1 cellular context compared by ENCODE assay signal in the genomic region with DNA sequence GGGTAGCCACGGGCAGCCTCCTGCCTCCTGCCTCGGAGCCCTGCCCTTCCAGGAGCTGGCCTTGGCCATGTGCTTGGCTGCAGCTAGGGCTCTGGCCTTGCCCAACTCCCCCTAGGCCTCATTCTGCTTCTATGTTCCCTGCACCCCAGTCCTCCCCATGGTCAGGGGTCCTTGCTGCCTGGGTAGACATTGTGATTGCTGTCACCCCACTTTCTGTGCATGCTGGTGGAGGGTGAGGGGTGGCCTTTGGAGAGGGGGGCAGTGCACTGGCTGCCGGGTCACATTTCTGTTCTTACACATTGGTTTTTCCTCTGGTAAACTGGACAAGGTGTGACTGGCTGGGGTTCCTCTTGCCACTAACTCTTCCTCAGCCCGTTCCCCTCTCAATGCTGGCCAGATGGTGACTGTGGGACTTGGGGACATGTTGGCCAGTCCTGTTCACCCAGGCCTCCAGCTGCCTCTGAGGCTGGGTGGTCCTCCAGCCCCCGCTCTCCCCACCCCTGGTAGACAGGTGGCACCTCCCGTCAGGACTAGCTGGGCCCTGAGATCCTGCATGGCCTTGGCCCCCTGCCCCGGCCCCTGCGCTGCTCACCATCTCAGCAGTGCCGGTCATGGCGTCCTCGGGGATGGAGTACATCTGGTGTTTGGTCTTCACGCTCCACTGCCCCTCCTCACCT.
TF ChIP-seq lines count a peak whose summit lies in the region.

No MANE protein-coding gene starts in this region.

TF ChIP-seq in HepG2, 621 proteins besides CTCF, POLR2A, EP300 and RAD21:
- peak; percentile 31; the same call in 1 of the 2 replicates for TF ChIP-seq ZFX (CRISPR knock-in tag; IDR thresholded peaks at IDR 0.05; ENCODE audit: low read depth)
- peak; percentile 51 for TF ChIP-seq ZNF687 (CRISPR knock-in tag; IDR thresholded peaks at IDR 0.05)
- TF ChIP-seq ARNTL (CRISPR knock-in tag; IDR thresholded peaks at IDR 0.05), result no peak
- TF ChIP-seq, protein P1, sequence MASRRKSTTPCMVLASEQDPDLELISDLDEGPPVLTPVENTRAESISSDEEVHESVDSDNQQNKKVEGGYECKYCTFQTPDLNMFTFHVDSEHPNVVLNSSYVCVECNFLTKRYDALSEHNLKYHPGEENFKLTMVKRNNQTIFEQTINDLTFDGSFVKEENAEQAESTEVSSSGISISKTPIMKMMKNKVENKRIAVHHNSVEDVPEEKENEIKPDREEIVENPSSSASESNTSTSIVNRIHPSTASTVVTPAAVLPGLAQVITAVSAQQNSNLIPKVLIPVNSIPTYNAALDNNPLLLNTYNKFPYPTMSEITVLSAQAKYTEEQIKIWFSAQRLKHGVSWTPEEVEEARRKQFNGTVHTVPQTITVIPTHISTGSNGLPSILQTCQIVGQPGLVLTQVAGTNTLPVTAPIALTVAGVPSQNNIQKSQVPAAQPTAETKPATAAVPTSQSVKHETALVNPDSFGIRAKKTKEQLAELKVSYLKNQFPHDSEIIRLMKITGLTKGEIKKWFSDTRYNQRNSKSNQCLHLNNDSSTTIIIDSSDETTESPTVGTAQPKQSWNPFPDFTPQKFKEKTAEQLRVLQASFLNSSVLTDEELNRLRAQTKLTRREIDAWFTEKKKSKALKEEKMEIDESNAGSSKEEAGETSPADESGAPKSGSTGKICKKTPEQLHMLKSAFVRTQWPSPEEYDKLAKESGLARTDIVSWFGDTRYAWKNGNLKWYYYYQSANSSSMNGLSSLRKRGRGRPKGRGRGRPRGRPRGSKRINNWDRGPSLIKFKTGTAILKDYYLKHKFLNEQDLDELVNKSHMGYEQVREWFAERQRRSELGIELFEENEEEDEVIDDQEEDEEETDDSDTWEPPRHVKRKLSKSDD (CRISPR knock-in tag; IDR thresholded peaks at IDR 0.05; ENCODE audit: low read depth), result no peak
